ENCODE assay signal across 8 cellular contexts in genomic region chr9:97632992-97633858, GRCh38. TPM values are rescaled to one million over a fixed set of nuclear protein-coding genes. Genes with fewer than 3 reads are reported as not detected.
DNase-seq lines count a peak whose midpoint lies in the region; ATAC-seq, FAIRE-seq and TF ChIP-seq lines count a peak whose summit lies in the region.

Gene NCBP1 (plus strand): TSS chr9:97633821. CDS start chr9:97633882, 61 bp downstream.
Gene TSTD2 (minus strand): TSS chr9:97633368. CDS start chr9:97627562, 5,806 bp downstream.

- DNase-seq in AG04449 (ENCODE audit: low read depth, low spot score) (peak; percentile 86), NCI-H2227 treated with DMSO at 0.1 percent for 48 hours (lab: John Stamatoyannopoulos, UW) (peak; percentile 98), bronchial epithelial cell (ENCODE audit: low read depth) (peak; percentile 90), iPS-NIHi7 (ENCODE audit: extremely low spot score) (peak; percentile 93), smooth muscle cell of the brain vasculature (ENCODE audit: low read depth, low spot score) (peak; percentile 96)

- H3K36me3 ChIP-seq in bronchial epithelial cell (ENCODE audit: control insufficient read depth, insufficient read depth, low read length) = no peaks in the 10 kb centered on the region

- CTCF ChIA-PET in AG04449 (lab: Yijun Ruan, JAX) = interaction anchor here (1.3 to 2.1 kb wide), 4 partner anchors 9 to 34 kb away, joined by 3 to 17 read pairs (median 4); no protein-coding TSS in a partner anchor

- H3K27me3 ChIP-seq in bronchial epithelial cell (ENCODE audit: control insufficient read depth, insufficient read depth, low read length) = no peaks in the 10 kb centered on the region

- no peak for TF ChIP-seq CTCF in AG04449 (IDR thresholded peaks at IDR 0.05; ENCODE audit: insufficient read depth, low read length, missing control alignments)
- TF ChIP-seq CTCF in WI38 (IDR thresholded peaks at IDR 0.05; ENCODE audit: low read depth, low read length) = no peak
- TF ChIP-seq CTCF in bronchial epithelial cell (IDR thresholded peaks at IDR 0.05; ENCODE audit: insufficient read depth, low read length, severe bottlenecking) = peak; percentile 7

- POLR2A ChIA-PET in AG04449 (lab: Yijun Ruan, JAX) = interaction anchor here (0.6 to 1.5 kb wide), 5 partner anchors 13 to 172 kb away, joined by 3 to 6 read pairs (median 4); no protein-coding TSS in a partner anchor

- ATAC-seq in GM18907 (IDR thresholded peaks at IDR 0.05; ENCODE audit: unreplicated experiment) (peak; percentile 87), HG03159 (IDR thresholded peaks at IDR 0.05; ENCODE audit: unreplicated experiment) (peak; percentile 84)

- FAIRE-seq in bronchial epithelial cell (lab: Jason Lieb, UNC) = no peak

- H3K4me3 ChIP-seq in AG04449 (ENCODE audit: low read depth, low read length) (peak within 1 kb of the TSS; percentile 92), WI38 (ENCODE audit: low read depth, low read length) (peak within 1 kb of the TSS; percentile 99), bronchial epithelial cell (ENCODE audit: low read depth, low read length) (peak within 1 kb of the TSS; percentile 94)

RNA-seq across cellular contexts. Expression of gene NCBP1, which starts in this region (rescaled TPM):
- total RNA-seq in bronchial epithelial cell = 23.6 and 25.0 TPM in 2 replicates

RNA-seq across cellular contexts. Expression of gene TSTD2, which starts in this region (rescaled TPM):
- total RNA-seq in bronchial epithelial cell = 15.0 and 19.3 TPM in 2 replicates

Comparison
In these comparisons a context has a peak if more than half of its experiments do, and no peak if none do; other contexts are left out.
1. Peak in every context shown above with its lines: DNase-seq, ATAC-seq and H3K4me3 ChIP-seq.